ENCODE assay signal across 12 cellular contexts in the genomic region with DNA sequence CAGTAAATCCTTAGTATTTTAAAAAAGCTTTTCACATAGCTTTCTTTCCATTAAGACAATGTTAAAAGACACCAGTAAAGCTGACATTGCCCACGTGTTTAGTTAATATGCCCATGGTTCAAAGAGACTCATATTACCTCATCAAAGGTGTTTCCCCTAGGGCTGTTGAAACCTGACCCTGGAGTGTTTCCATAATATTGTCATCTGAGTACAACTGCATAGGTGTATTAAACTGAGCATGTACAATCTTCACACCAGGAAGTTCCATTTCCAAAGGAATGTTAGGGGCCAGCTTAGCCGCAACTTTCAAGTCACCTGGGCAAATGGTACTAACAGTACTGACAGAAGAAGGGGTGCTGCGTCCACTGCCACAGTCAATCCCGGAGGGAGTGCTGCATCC. TPM values are rescaled to one million over a fixed set of nuclear protein-coding genes. Genes with fewer than 3 reads are reported as not detected.
DNase-seq lines count a peak whose midpoint lies in the region; ATAC-seq and TF ChIP-seq lines count a peak whose summit lies in the region.
"Had no signal": no experiment of that assay in that cellular context is flagged by ENCODE, and none has a peak within 500 bp of the region (broad histone marks: within the 10 kb centered on the region; RNA-seq: fewer than 3 reads in every experiment).

No MANE protein-coding gene starts in this region.

- no peak for TF ChIP-seq CTCF in left ventricle myocardium inferior (IDR thresholded peaks at IDR 0.05; ENCODE audit: borderline replicate concordance)
- TF ChIP-seq CTCF in ascending aorta (IDR thresholded peaks at IDR 0.05), result no peak
- TF ChIP-seq CTCF in colonic mucosa (IDR thresholded peaks at IDR 0.05), result no peak

- H3K4me3 ChIP-seq in left ventricle myocardium inferior (no peak overlapping the region), ascending aorta (no peak overlapping the region), colonic mucosa (no peak overlapping the region)
- H3K4me3 ChIP-seq: A549 had no signal

- no peaks in the 10 kb centered on the region for H3K27me3 ChIP-seq in left ventricle myocardium inferior (ENCODE audit: low read depth)
- H3K27me3 ChIP-seq in ascending aorta, result no peaks in the 10 kb centered on the region
- H3K27me3 ChIP-seq in colonic mucosa, result no peaks in the 10 kb centered on the region

- no peak overlapping the region for H3K9ac ChIP-seq in colonic mucosa (ENCODE audit: low read depth in 2 of 2, low read length in 2 of 2)

- H3K4me1 ChIP-seq in left ventricle myocardium inferior (peaks cover 17% of the 10 kb centered on the region), ascending aorta (peaks cover 0 to 6% of the 10 kb centered on the region in 2 donors), colonic mucosa (peaks cover 2% of the 10 kb centered on the region)
- H3K4me1 ChIP-seq: A549 had no signal

- peak overlapping the region; percentile 0 for H3K27ac ChIP-seq in left ventricle myocardium inferior (replicated peaks)
- H3K27ac ChIP-seq in ascending aorta, result peak overlapping the region in 1 of 2 donors; percentile 16
- no peak overlapping the region for H3K27ac ChIP-seq in colonic mucosa
- H3K27ac ChIP-seq: A549 had no signal

- no peak for DNase-seq in left ventricle myocardium inferior
- DNase-seq in left ventricle myocardium superior, result no peak
- peak; percentile 28 for DNase-seq in NCI-H69 (lab: John Stamatoyannopoulos, UW)
- peak; percentile 82 for DNase-seq in kidney tubule cell (ENCODE audit: low spot score)
- DNase-seq in ascending aorta (ENCODE audit: low spot score in 2 of 2), result no peak
- no peak for DNase-seq in activated effector memory CD4-positive, alpha-beta T cell treated with Interleukin-2 at 50 U/mL for 16 hours
- no peak for DNase-seq in colonic mucosa
- DNase-seq in HT-29 (ENCODE audit: low spot score), result no peak
- DNase-seq: activated CD4-positive, alpha-beta T cell treated with anti-CD3 and anti-CD28 coated beads for 48 hours; foreskin melanocyte; NCI-H1694 had no signal

- intact Hi-C loops in left ventricle myocardium inferior (cut with micrococcal nuclease) (no loop called here), left ventricle myocardium superior (cut with micrococcal nuclease) (no loop called here), ascending aorta (cut with DNase I) (no loop called here), colonic mucosa (cut with DNase I) (no loop called here)

- H3K36me3 ChIP-seq in left ventricle myocardium inferior (peaks cover 14% of the 10 kb centered on the region), ascending aorta (peaks cover 39 to 52% of the 10 kb centered on the region in 2 donors), colonic mucosa (no peaks in the 10 kb centered on the region)

- no peaks in the 10 kb centered on the region for H3K9me3 ChIP-seq in left ventricle myocardium inferior (replicated peaks)
- H3K9me3 ChIP-seq in ascending aorta, result no peaks in the 10 kb centered on the region
- H3K9me3 ChIP-seq in colonic mucosa, result no peaks in the 10 kb centered on the region
- H3K9me3 ChIP-seq: A549 had no signal

- ATAC-seq in left ventricle myocardium superior, result no peak
- ATAC-seq: A549 had no signal

RNA-seq across cellular contexts. Expression of a gene that starts 27.1 kb away (rescaled TPM):
- total RNA-seq in left ventricle myocardium inferior (308 TPM), left ventricle myocardium superior (123 TPM), ascending aorta (445 TPM), colonic mucosa (10 to 100 TPM in 1 of 2 donors, 1 to 10 TPM in 1; 5.0 to 34.9 TPM)
- total RNA-seq in HT-29 (2014; rRNA removed; shearing (Covaris generic)), result not detected in 2 replicates

RNA-seq across cellular contexts. Expression of a gene that starts 36.6 kb away (rescaled TPM):
- 2.0 TPM for total RNA-seq in left ventricle myocardium inferior
- 0.99 TPM for total RNA-seq in left ventricle myocardium superior
- not detected for total RNA-seq in ascending aorta
- 1 to 10 TPM; 3.6 TPM for total RNA-seq in colonic mucosa
- total RNA-seq in HT-29 (2014; rRNA removed; shearing (Covaris generic)), result not detected in 2 replicates

Comparison
In these comparisons a context has a peak if more than half of its experiments do, and no peak if none do; other contexts are left out.
1. DNase-seq: peak in NCI-H69 (single experiment) and kidney tubule cell (single experiment); none in left ventricle myocardium inferior (single experiment), left ventricle myocardium superior (single experiment), ascending aorta (0 of 2), activated effector memory CD4-positive, alpha-beta T cell treated with Interleukin-2 at 50 U/mL for 16 hours (single experiment), colonic mucosa (single experiment) and HT-29 (single experiment).